Comparison of ENCODE assay signal across 1 cellular context in the genomic region with DNA sequence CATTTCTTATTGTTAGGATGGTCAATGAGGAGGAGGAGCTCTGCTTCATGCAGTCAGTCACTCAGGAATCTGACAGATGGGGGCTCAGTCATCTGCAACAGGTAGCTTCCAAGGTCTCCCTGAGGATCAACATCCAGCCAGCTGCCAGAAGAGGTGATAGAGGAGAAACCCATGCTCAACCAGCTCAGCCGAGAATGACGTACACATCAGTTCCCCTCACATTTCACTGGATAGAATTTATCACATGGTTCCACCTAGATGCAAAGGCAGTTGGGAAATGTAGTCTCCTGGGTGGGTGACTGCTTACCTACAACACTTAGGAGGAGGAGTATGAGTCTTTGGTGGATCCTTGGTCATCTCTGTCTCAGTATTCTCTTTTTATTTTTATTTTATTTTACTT.
TF ChIP-seq lines count a peak whose summit lies in the region.

No MANE protein-coding gene starts in this region.

TF ChIP-seq in HEK293, 187 proteins besides CTCF, POLR2A, EP300 and RAD21 (continued from another document and continues in another):
- TF ChIP-seq ZNF398 (tag by site-specific recombination; IDR thresholded peaks at IDR 0.05) = no peak
- no peak for TF ChIP-seq ZNF366 (tag by site-specific recombination; conservative IDR thresholded peaks at IDR 0.05)
- TF ChIP-seq KLF8 (tag by site-specific recombination; IDR thresholded peaks at IDR 0.05) = no peak
- TF ChIP-seq ZNF701 (tag by site-specific recombination; IDR thresholded peaks at IDR 0.05) = no peak
- no peak for TF ChIP-seq ZNF530 (tag by site-specific recombination; IDR thresholded peaks at IDR 0.05; ENCODE audit: low read depth)
- TF ChIP-seq ZNF518A (tag by site-specific recombination; conservative IDR thresholded peaks at IDR 0.05; ENCODE audit: low read depth) = 0 out of 2 replicates have a peak, but pooled peaks have one; percentile 36
- TF ChIP-seq ZNF837 (tag by site-specific recombination; IDR thresholded peaks at IDR 0.05) = no peak
- no peak for TF ChIP-seq ZNF362 (tag by site-specific recombination; IDR thresholded peaks at IDR 0.05)
- TF ChIP-seq, protein P1, sequence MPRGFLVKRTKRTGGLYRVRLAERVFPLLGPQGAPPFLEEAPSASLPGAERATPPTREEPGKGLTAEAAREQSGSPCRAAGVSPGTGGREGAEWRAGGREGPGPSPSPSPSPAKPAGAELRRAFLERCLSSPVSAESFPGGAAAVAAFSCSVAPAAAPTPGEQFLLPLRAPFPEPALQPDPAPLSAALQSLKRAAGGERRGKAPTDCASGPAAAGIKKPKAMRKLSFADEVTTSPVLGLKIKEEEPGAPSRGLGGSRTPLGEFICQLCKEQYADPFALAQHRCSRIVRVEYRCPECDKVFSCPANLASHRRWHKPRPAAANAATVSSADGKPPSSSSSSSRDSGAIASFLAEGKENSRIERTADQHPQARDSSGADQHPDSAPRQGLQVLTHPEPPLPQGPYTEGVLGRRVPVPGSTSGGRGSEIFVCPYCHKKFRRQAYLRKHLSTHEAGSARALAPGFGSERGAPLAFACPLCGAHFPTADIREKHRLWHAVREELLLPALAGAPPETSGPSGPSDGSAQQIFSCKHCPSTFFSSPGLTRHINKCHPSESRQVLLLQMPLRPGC (tag by site-specific recombination; IDR thresholded peaks at IDR 0.05) = no peak
- TF ChIP-seq ZNF514 (tag by site-specific recombination; IDR thresholded peaks at IDR 0.05) = no peak
- TF ChIP-seq SCRT1 (tag by site-specific recombination; IDR thresholded peaks at IDR 0.05; ENCODE audit: borderline replicate concordance) = peak; percentile 92
- TF ChIP-seq ZNF585B (tag by site-specific recombination; IDR thresholded peaks at IDR 0.05) = no peak
- TF ChIP-seq, protein P2, sequence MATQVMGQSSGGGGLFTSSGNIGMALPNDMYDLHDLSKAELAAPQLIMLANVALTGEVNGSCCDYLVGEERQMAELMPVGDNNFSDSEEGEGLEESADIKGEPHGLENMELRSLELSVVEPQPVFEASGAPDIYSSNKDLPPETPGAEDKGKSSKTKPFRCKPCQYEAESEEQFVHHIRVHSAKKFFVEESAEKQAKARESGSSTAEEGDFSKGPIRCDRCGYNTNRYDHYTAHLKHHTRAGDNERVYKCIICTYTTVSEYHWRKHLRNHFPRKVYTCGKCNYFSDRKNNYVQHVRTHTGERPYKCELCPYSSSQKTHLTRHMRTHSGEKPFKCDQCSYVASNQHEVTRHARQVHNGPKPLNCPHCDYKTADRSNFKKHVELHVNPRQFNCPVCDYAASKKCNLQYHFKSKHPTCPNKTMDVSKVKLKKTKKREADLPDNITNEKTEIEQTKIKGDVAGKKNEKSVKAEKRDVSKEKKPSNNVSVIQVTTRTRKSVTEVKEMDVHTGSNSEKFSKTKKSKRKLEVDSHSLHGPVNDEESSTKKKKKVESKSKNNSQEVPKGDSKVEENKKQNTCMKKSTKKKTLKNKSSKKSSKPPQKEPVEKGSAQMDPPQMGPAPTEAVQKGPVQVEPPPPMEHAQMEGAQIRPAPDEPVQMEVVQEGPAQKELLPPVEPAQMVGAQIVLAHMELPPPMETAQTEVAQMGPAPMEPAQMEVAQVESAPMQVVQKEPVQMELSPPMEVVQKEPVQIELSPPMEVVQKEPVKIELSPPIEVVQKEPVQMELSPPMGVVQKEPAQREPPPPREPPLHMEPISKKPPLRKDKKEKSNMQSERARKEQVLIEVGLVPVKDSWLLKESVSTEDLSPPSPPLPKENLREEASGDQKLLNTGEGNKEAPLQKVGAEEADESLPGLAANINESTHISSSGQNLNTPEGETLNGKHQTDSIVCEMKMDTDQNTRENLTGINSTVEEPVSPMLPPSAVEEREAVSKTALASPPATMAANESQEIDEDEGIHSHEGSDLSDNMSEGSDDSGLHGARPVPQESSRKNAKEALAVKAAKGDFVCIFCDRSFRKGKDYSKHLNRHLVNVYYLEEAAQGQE (tag by site-specific recombination; IDR thresholded peaks at IDR 0.05) = no peak
- no peak for TF ChIP-seq ZNF426 (tag by site-specific recombination; IDR thresholded peaks at IDR 0.05)
- TF ChIP-seq ZNF768 (tag by site-specific recombination; IDR thresholded peaks at IDR 0.05) = no peak
- 0 out of 2 replicates have a peak, but pooled peaks have one; percentile 29 for TF ChIP-seq SP3 (tag by site-specific recombination; IDR thresholded peaks at IDR 0.05)
- TF ChIP-seq, protein P3, sequence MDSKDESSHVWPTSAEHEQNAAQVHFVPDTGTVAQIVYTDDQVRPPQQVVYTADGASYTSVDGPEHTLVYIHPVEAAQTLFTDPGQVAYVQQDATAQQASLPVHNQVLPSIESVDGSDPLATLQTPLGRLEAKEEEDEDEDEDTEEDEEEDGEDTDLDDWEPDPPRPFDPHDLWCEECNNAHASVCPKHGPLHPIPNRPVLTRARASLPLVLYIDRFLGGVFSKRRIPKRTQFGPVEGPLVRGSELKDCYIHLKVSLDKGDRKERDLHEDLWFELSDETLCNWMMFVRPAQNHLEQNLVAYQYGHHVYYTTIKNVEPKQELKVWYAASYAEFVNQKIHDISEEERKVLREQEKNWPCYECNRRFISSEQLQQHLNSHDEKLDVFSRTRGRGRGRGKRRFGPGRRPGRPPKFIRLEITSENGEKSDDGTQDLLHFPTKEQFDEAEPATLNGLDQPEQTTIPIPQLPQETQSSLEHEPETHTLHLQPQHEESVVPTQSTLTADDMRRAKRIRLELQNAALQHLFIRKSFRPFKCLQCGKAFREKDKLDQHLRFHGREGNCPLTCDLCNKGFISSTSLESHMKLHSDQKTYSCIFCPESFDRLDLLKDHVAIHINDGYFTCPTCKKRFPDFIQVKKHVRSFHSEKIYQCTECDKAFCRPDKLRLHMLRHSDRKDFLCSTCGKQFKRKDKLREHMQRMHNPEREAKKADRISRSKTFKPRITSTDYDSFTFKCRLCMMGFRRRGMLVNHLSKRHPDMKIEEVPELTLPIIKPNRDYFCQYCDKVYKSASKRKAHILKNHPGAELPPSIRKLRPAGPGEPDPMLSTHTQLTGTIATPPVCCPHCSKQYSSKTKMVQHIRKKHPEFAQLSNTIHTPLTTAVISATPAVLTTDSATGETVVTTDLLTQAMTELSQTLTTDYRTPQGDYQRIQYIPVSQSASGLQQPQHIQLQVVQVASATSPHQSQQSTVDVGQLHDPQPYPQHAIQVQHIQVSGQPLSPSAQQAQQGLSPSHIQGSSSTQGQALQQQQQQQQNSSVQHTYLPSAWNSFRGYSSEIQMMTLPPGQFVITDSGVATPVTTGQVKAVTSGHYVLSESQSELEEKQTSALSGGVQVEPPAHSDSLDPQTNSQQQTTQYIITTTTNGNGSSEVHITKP (tag by site-specific recombination; IDR thresholded peaks at IDR 0.05) = peak; percentile 85
- no peak for TF ChIP-seq ZNF792 (tag by site-specific recombination; IDR thresholded peaks at IDR 0.05)
- TF ChIP-seq ZNF26 (tag by site-specific recombination; IDR thresholded peaks at IDR 0.05) = no peak
- TF ChIP-seq KLF16 (tag by site-specific recombination; IDR thresholded peaks at IDR 0.05) = no peak
- TF ChIP-seq ZFP69B (tag by site-specific recombination; IDR thresholded peaks at IDR 0.05) = no peak
- peak; percentile 86 for TF ChIP-seq ZNF629 (tag by site-specific recombination; IDR thresholded peaks at IDR 0.05)
- TF ChIP-seq ZNF571 (tag by site-specific recombination; IDR thresholded peaks at IDR 0.05) = no peak
- TF ChIP-seq, protein P4, sequence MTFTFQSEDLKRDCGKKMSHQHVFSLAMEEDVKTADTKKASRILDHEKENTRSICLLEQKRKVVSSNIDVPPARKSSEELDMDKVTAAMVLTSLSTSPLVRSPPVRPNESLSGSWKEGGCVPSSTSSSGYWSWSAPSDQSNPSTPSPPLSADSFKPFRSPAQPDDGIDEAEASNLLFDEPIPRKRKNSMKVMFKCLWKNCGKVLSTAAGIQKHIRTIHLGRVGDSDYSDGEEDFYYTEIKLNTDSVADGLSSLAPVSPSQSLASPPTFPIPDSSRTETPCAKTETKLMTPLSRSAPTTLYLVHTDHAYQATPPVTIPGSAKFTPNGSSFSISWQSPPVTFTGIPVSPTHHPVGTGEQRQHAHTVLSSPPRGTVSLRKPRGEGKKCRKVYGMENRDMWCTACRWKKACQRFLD (tag by site-specific recombination; IDR thresholded peaks at IDR 0.05) = no peak
- TF ChIP-seq ZNF521 (tag by site-specific recombination; IDR thresholded peaks at IDR 0.05) = no peak
- no peak for TF ChIP-seq ZNF621 (tag by site-specific recombination; IDR thresholded peaks at IDR 0.05)
- TF ChIP-seq ZBTB21 (tag by site-specific recombination; IDR thresholded peaks at IDR 0.05) = peak; percentile 69
- no peak for TF ChIP-seq ZFP37 (tag by site-specific recombination; IDR thresholded peaks at IDR 0.05)
- no peak for TF ChIP-seq ZBTB48 (tag by site-specific recombination; IDR thresholded peaks at IDR 0.05)
- TF ChIP-seq ZSCAN4 (tag by site-specific recombination; IDR thresholded peaks at IDR 0.05) = no peak
- peak; percentile 86 for TF ChIP-seq ZBTB17 (tag by site-specific recombination; IDR thresholded peaks at IDR 0.05)
- no peak for TF ChIP-seq ZNF677 (tag by site-specific recombination; IDR thresholded peaks at IDR 0.05)
